ENCODE assay signal across 1 cellular context in the genomic region with DNA sequence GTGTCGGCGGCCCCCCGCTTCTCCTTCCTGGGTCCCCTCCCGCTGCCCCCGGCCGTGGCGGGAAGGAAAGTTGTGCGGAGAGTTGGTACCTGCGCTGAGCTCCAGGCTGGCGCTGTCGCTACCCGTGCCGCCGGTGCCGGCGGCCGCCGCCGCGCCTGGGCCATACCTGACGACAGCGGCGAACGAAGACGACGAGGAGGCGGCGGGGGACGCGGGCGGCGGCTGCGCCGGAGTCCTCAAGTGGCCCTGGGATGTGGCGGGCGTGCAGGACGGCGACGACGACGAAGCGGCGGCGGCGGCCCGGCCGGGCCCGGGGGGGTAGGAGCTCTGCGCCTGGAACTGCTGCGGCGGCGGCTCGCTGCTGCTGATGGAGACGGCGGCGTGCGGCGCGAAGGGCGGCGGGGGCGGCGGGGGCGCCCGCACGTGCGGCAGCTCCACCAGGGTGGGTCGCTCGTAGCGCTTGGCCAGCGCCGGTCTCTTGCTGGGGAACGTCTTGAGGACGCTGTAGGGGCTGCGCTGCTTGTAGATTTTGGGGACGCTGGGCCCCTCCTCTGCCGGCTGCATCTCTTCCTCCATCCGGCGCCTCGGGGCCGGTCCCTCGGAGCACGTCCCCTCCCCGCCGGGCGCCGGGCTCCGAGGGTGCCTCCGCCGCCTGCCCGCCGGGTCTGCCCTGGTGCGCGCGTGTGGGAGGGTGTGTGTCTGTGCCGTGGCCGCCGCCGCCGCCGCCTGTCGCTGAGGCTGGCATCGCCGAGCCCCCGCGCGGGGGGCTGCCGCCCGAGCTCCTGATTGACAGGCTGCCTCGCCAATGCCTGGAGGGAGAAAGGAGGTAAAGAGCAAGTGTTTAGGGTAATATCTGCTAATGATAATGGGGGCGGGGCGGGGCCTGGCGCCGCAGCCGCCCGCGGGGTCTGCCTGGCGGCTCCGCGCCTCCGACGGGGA.
TF ChIP-seq lines count a peak whose summit lies in the region.

No MANE protein-coding gene starts in this region.

TF ChIP-seq in HEK293, 187 proteins besides CTCF, POLR2A, EP300 and RAD21 (continued from another document):
- TF ChIP-seq ZNF335 (tag by site-specific recombination; conservative IDR thresholded peaks at IDR 0.05) (peak; percentile 27; the same call in 1 of the 2 replicates), ZNF155 (tag by site-specific recombination; IDR thresholded peaks at IDR 0.05) (no peak), ZNF175 (tag by site-specific recombination; IDR thresholded peaks at IDR 0.05) (no peak), ZBTB8A (tag by site-specific recombination; IDR thresholded peaks at IDR 0.05) (peak; percentile 41; the same call in 1 of the 2 replicates), SP3 (tag by site-specific recombination; IDR thresholded peaks at IDR 0.05) (peak; percentile 55), ZBTB26 (tag by site-specific recombination; optimal IDR thresholded peaks at IDR 0.05) (peak; percentile 64), KLF10 (tag by site-specific recombination; IDR thresholded peaks at IDR 0.05) (peak; percentile 60; the same call in 1 of the 2 replicates), ZFHX2 (tag by site-specific recombination; conservative IDR thresholded peaks at IDR 0.05) (peak; percentile 75)
- TF ChIP-seq, protein P1, sequence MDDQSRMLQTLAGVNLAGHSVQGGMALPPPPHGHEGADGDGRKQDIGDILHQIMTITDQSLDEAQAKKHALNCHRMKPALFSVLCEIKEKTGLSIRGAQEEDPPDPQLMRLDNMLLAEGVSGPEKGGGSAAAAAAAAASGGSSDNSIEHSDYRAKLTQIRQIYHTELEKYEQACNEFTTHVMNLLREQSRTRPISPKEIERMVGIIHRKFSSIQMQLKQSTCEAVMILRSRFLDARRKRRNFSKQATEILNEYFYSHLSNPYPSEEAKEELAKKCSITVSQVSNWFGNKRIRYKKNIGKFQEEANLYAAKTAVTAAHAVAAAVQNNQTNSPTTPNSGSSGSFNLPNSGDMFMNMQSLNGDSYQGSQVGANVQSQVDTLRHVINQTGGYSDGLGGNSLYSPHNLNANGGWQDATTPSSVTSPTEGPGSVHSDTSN (CRISPR knock-in tag; IDR thresholded peaks at IDR 0.05), result no peak
TF ChIP-seq in HEK293: peak in this region for 16.
